Comparison of ENCODE assay signal across 1 cellular context in genomic region chr1:28926629-28927441, GRCh38.
TF ChIP-seq lines count a peak whose summit lies in the region.

No MANE protein-coding gene starts in this region.

TF ChIP-seq in HepG2, 621 proteins besides CTCF, POLR2A, EP300 and RAD21 (continues in another document):
- TF ChIP-seq POGZ (CRISPR knock-in tag; IDR thresholded peaks at IDR 0.05) (peak; percentile 65), ZNF773 (CRISPR knock-in tag; IDR thresholded peaks at IDR 0.05; ENCODE audit: borderline replicate concordance) (no peak), ZNF629 (CRISPR knock-in tag; conservative IDR thresholded peaks at IDR 0.05) (peak; percentile 97), FOXA3 (CRISPR knock-in tag; IDR thresholded peaks at IDR 0.05) (peak; percentile 95), ZKSCAN8 (CRISPR knock-in tag; IDR thresholded peaks at IDR 0.05; ENCODE audit: borderline replicate concordance) (peak; percentile 63; the same call in 1 of the 2 replicates), TRIM24 (CRISPR knock-in tag; IDR thresholded peaks at IDR 0.05) (no peak), RNF2 (conservative IDR thresholded peaks at IDR 0.05; ENCODE audit: low read depth) (no peak), GATA4 (IDR thresholded peaks at IDR 0.05; ENCODE audit: borderline replicate concordance, low read depth) (peak; percentile 60; the same call in 1 of the 2 replicates), GABPA (IDR thresholded peaks at IDR 0.05; ENCODE audit: low read depth, low read length) (no peak), GABPA (CRISPR knock-in tag; IDR thresholded peaks at IDR 0.05; ENCODE audit: low read depth) (peak; percentile 86), SMAD9 (CRISPR knock-in tag; IDR thresholded peaks at IDR 0.05) (no peak), NFIC (IDR thresholded peaks at IDR 0.05; ENCODE audit: low read length) (peak; percentile 62; the same call in 1 of the 2 replicates), NR2F1 (CRISPR knock-in tag; IDR thresholded peaks at IDR 0.05) (no peak), MIER3 (CRISPR knock-in tag; IDR thresholded peaks at IDR 0.05; ENCODE audit: borderline replicate concordance) (peak; percentile 26; the same call in 1 of the 2 replicates), RXRB (CRISPR knock-in tag; IDR thresholded peaks at IDR 0.05; ENCODE audit: borderline replicate concordance) (peak; percentile 65; the same call in 1 of the 2 replicates), ARNT2 (CRISPR knock-in tag; IDR thresholded peaks at IDR 0.05; ENCODE audit: low read depth) (no peak), MTF2 (CRISPR knock-in tag; IDR thresholded peaks at IDR 0.05; ENCODE audit: borderline replicate concordance) (no peak), SOX5 (CRISPR knock-in tag; IDR thresholded peaks at IDR 0.05; ENCODE audit: borderline replicate concordance) (peak; percentile 96), ZFAT (CRISPR knock-in tag; conservative IDR thresholded peaks at IDR 0.05) (no peak), NFYC (CRISPR knock-in tag; IDR thresholded peaks at IDR 0.05) (peak; percentile 27; the same call in 1 of the 2 replicates), ZNF580 (CRISPR knock-in tag; IDR thresholded peaks at IDR 0.05; ENCODE audit: borderline replicate concordance, low read depth) (0 out of 2 replicates have a peak, but pooled peaks have one; percentile 41), THAP8 (CRISPR knock-in tag; IDR thresholded peaks at IDR 0.05; ENCODE audit: borderline replicate concordance) (no peak), FOXA1 (IDR thresholded peaks at IDR 0.05) (no peak), FOXA1 (CRISPR knock-in tag; IDR thresholded peaks at IDR 0.05) (peak; percentile 81), ZNF652 (CRISPR knock-in tag; IDR thresholded peaks at IDR 0.05; ENCODE audit: borderline replicate concordance, low read depth) (no peak), KLF16 (CRISPR knock-in tag; IDR thresholded peaks at IDR 0.05) (0 out of 4 replicates have a peak, but pooled peaks of 1 of the 2 experiments have one; percentile 36), NFKBIZ (CRISPR knock-in tag; IDR thresholded peaks at IDR 0.05) (0 out of 2 replicates have a peak, but pooled peaks have one; percentile 39), ZNF614 (CRISPR knock-in tag; IDR thresholded peaks at IDR 0.05; ENCODE audit: borderline replicate concordance) (0 out of 2 replicates have a peak, but pooled peaks have one; percentile 31), ZNF205 (CRISPR knock-in tag; IDR thresholded peaks at IDR 0.05) (no peak), MEIS1 (CRISPR knock-in tag; IDR thresholded peaks at IDR 0.05; ENCODE audit: borderline replicate concordance) (no peak), ZNF781 (CRISPR knock-in tag; IDR thresholded peaks at IDR 0.05; ENCODE audit: borderline replicate concordance, not compliant biosample characterization) (no peak), MBNL3 (CRISPR knock-in tag; conservative IDR thresholded peaks at IDR 0.05) (no peak), HNRNPLL (IDR thresholded peaks at IDR 0.05; ENCODE audit: low read depth, low read length, poor library complexity, severe bottlenecking) (no peak), CREB1 (IDR thresholded peaks at IDR 0.05) (no peak), CREB1 (CRISPR knock-in tag; IDR thresholded peaks at IDR 0.05) (peak; percentile 65), FOXP1 (IDR thresholded peaks at IDR 0.05) (no peak; the same call in 1 of the 2 replicates), FOXP1 (CRISPR knock-in tag; IDR thresholded peaks at IDR 0.05) (peak; percentile 95), SOX13 (IDR thresholded peaks at IDR 0.05) (peak; percentile 33; the same call in 1 of the 2 replicates), SOX13 (CRISPR knock-in tag; conservative IDR thresholded peaks at IDR 0.05 in 1 of 2, IDR thresholded peaks at IDR 0.05 in 1 of 2) (peak in 1 of 2 experiments; percentile 92; a peak in 2 of 4 replicates), ZNF441 (CRISPR knock-in tag; IDR thresholded peaks at IDR 0.05; ENCODE audit: borderline replicate concordance) (no peak), ZNF644 (CRISPR knock-in tag; IDR thresholded peaks at IDR 0.05; ENCODE audit: low read depth) (peak; percentile 67; the same call in 1 of the 2 replicates), ZNF670 (CRISPR knock-in tag; IDR thresholded peaks at IDR 0.05; ENCODE audit: borderline replicate concordance) (no peak), FOXO1 (CRISPR knock-in tag; IDR thresholded peaks at IDR 0.05) (peak; percentile 93), PHF8 (CRISPR knock-in tag; IDR thresholded peaks at IDR 0.05) (no peak), ZFP36L1 (CRISPR knock-in tag; IDR thresholded peaks at IDR 0.05) (peak; percentile 43; the same call in 1 of the 2 replicates), PPARG (CRISPR knock-in tag; conservative IDR thresholded peaks at IDR 0.05) (no peak; the same call in 1 of the 2 replicates), ZNF839 (CRISPR knock-in tag; IDR thresholded peaks at IDR 0.05; ENCODE audit: borderline replicate concordance) (no peak)
- TF ChIP-seq, protein P1, sequence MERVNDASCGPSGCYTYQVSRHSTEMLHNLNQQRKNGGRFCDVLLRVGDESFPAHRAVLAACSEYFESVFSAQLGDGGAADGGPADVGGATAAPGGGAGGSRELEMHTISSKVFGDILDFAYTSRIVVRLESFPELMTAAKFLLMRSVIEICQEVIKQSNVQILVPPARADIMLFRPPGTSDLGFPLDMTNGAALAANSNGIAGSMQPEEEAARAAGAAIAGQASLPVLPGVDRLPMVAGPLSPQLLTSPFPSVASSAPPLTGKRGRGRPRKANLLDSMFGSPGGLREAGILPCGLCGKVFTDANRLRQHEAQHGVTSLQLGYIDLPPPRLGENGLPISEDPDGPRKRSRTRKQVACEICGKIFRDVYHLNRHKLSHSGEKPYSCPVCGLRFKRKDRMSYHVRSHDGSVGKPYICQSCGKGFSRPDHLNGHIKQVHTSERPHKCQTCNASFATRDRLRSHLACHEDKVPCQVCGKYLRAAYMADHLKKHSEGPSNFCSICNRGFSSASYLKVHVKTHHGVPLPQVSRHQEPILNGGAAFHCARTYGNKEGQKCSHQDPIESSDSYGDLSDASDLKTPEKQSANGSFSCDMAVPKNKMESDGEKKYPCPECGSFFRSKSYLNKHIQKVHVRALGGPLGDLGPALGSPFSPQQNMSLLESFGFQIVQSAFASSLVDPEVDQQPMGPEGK (CRISPR knock-in tag; IDR thresholded peaks at IDR 0.05): peak; percentile 51; the same call in 1 of the 2 replicates
- TF ChIP-seq, protein P2, sequence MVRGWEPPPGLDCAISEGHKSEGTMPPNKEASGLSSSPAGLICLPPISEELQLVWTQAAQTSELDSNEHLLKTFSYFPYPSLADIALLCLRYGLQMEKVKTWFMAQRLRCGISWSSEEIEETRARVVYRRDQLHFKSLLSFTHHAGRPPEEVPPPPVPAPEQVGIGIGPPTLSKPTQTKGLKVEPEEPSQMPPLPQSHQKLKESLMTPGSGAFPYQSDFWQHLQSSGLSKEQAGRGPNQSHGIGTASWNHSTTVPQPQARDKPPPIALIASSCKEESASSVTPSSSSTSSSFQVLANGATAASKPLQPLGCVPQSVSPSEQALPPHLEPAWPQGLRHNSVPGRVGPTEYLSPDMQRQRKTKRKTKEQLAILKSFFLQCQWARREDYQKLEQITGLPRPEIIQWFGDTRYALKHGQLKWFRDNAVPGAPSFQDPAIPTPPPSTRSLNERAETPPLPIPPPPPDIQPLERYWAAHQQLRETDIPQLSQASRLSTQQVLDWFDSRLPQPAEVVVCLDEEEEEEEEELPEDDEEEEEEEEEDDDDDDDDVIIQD (CRISPR knock-in tag; IDR thresholded peaks at IDR 0.05; ENCODE audit: low read depth): peak; percentile 90
- TF ChIP-seq, protein P3, sequence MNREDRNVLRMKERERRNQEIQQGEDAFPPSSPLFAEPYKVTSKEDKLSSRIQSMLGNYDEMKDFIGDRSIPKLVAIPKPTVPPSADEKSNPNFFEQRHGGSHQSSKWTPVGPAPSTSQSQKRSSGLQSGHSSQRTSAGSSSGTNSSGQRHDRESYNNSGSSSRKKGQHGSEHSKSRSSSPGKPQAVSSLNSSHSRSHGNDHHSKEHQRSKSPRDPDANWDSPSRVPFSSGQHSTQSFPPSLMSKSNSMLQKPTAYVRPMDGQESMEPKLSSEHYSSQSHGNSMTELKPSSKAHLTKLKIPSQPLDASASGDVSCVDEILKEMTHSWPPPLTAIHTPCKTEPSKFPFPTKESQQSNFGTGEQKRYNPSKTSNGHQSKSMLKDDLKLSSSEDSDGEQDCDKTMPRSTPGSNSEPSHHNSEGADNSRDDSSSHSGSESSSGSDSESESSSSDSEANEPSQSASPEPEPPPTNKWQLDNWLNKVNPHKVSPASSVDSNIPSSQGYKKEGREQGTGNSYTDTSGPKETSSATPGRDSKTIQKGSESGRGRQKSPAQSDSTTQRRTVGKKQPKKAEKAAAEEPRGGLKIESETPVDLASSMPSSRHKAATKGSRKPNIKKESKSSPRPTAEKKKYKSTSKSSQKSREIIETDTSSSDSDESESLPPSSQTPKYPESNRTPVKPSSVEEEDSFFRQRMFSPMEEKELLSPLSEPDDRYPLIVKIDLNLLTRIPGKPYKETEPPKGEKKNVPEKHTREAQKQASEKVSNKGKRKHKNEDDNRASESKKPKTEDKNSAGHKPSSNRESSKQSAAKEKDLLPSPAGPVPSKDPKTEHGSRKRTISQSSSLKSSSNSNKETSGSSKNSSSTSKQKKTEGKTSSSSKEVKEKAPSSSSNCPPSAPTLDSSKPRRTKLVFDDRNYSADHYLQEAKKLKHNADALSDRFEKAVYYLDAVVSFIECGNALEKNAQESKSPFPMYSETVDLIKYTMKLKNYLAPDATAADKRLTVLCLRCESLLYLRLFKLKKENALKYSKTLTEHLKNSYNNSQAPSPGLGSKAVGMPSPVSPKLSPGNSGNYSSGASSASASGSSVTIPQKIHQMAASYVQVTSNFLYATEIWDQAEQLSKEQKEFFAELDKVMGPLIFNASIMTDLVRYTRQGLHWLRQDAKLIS (CRISPR knock-in tag; IDR thresholded peaks at IDR 0.05): no peak
- TF ChIP-seq, protein P4, sequence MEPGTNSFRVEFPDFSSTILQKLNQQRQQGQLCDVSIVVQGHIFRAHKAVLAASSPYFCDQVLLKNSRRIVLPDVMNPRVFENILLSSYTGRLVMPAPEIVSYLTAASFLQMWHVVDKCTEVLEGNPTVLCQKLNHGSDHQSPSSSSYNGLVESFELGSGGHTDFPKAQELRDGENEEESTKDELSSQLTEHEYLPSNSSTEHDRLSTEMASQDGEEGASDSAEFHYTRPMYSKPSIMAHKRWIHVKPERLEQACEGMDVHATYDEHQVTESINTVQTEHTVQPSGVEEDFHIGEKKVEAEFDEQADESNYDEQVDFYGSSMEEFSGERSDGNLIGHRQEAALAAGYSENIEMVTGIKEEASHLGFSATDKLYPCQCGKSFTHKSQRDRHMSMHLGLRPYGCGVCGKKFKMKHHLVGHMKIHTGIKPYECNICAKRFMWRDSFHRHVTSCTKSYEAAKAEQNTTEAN (CRISPR knock-in tag; conservative IDR thresholded peaks at IDR 0.05): 0 out of 2 replicates have a peak, but pooled peaks have one; percentile 18
- TF ChIP-seq, protein P5, sequence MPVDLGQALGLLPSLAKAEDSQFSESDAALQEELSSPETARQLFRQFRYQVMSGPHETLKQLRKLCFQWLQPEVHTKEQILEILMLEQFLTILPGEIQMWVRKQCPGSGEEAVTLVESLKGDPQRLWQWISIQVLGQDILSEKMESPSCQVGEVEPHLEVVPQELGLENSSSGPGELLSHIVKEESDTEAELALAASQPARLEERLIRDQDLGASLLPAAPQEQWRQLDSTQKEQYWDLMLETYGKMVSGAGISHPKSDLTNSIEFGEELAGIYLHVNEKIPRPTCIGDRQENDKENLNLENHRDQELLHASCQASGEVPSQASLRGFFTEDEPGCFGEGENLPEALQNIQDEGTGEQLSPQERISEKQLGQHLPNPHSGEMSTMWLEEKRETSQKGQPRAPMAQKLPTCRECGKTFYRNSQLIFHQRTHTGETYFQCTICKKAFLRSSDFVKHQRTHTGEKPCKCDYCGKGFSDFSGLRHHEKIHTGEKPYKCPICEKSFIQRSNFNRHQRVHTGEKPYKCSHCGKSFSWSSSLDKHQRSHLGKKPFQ (CRISPR knock-in tag; IDR thresholded peaks at IDR 0.05; ENCODE audit: insufficient replicate concordance): peak; percentile 67
- TF ChIP-seq, protein P6, sequence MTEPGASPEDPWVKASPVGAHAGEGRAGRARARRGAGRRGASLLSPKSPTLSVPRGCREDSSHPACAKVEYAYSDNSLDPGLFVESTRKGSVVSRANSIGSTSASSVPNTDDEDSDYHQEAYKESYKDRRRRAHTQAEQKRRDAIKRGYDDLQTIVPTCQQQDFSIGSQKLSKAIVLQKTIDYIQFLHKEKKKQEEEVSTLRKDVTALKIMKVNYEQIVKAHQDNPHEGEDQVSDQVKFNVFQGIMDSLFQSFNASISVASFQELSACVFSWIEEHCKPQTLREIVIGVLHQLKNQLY (CRISPR knock-in tag; IDR thresholded peaks at IDR 0.05): 0 out of 2 replicates have a peak, but pooled peaks have one; percentile 38
- TF ChIP-seq, protein P7, sequence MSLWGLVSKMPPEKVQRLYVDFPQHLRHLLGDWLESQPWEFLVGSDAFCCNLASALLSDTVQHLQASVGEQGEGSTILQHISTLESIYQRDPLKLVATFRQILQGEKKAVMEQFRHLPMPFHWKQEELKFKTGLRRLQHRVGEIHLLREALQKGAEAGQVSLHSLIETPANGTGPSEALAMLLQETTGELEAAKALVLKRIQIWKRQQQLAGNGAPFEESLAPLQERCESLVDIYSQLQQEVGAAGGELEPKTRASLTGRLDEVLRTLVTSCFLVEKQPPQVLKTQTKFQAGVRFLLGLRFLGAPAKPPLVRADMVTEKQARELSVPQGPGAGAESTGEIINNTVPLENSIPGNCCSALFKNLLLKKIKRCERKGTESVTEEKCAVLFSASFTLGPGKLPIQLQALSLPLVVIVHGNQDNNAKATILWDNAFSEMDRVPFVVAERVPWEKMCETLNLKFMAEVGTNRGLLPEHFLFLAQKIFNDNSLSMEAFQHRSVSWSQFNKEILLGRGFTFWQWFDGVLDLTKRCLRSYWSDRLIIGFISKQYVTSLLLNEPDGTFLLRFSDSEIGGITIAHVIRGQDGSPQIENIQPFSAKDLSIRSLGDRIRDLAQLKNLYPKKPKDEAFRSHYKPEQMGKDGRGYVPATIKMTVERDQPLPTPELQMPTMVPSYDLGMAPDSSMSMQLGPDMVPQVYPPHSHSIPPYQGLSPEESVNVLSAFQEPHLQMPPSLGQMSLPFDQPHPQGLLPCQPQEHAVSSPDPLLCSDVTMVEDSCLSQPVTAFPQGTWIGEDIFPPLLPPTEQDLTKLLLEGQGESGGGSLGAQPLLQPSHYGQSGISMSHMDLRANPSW (CRISPR knock-in tag; IDR thresholded peaks at IDR 0.05; ENCODE audit: borderline replicate concordance): 0 out of 2 replicates have a peak, but pooled peaks have one; percentile 12
- TF ChIP-seq, protein P8, sequence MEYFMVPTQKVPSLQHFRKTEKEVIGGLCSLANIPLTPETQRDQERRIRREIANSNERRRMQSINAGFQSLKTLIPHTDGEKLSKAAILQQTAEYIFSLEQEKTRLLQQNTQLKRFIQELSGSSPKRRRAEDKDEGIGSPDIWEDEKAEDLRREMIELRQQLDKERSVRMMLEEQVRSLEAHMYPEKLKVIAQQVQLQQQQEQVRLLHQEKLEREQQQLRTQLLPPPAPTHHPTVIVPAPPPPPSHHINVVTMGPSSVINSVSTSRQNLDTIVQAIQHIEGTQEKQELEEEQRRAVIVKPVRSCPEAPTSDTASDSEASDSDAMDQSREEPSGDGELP (IDR thresholded peaks at IDR 0.05; ENCODE audit: borderline replicate concordance, low read depth): peak; percentile 62; the same call in 1 of the 2 replicates
